In the genomic region with DNA sequence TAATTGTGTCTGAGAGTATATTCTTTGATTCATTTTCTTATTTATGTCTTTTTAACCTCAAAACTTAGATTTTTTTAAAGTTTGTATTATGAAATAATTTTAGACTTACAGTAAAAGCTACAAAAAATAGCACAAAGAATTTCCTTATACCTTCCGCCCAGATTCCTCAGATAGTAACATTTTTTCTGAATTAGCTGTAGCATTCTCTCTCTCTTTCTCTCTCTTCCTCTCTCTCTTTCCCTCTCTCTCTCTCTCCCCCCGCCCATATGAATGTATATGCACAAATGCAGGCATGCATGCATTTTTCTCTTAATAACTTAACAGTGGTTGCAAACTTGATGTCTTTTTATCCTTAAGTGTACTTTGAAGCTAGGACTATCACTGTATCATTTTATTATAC, we compare ENCODE assay signal across 30 cellular contexts.
DNase-seq lines count a peak whose midpoint lies in the region; ATAC-seq and TF ChIP-seq lines count a peak whose summit lies in the region.
"Had no signal": no experiment of that assay in that cellular context is flagged by ENCODE, and none has a peak within 500 bp of the region (broad histone marks: within the 10 kb centered on the region; RNA-seq: fewer than 3 reads in every experiment).

No MANE protein-coding gene starts in this region.

- ATAC-seq in HG02678 (IDR thresholded peaks at IDR 0.05; ENCODE audit: unreplicated experiment) (no peak), Right ventricle myocardium inferior (no peak)
- ATAC-seq: activated CD8-positive, alpha-beta T cell treated with anti-CD3 and anti-CD28 coated beads for 36 hours; left cardiac atrium; stimulated activated naive B cell treated with anti-CD40 and anti-IgM and Interleukin-4, amounts not matched to agents 10 μg/mL and 1 μg/mL and 100 μg/mL, for 72 hours had no signal

- H3K4me1 Mint-ChIP-seq in mesothelial cell of epicardium (peaks cover 16% of the 10 kb centered on the region), Calu3 (ENCODE audit: low read depth, unreplicated experiment) (peaks cover 8% of the 10 kb centered on the region)
- H3K4me1 Mint-ChIP-seq: brain had no signal

- CTCF ChIA-PET in Calu3 (lab: Charles Lee) = interaction anchor here (0.7 kb wide), 2 partner anchors 12 to 233 kb away, joined by 3 read pairs; no protein-coding TSS in a partner anchor

- TF ChIP-seq CTCF in mesothelial cell of epicardium (IDR thresholded peaks at IDR 0.05; ENCODE audit: unreplicated experiment) = no peak
- TF ChIP-seq CTCF in Calu3 (IDR thresholded peaks at IDR 0.05; ENCODE audit: unreplicated experiment) = no peak

- no peak overlapping the region for H3K4me3 Mint-ChIP-seq in mesothelial cell of epicardium
- no peak overlapping the region for H3K4me3 Mint-ChIP-seq in Calu3 (ENCODE audit: low read depth, unreplicated experiment)
- H3K4me3 Mint-ChIP-seq: activated CD8-positive, alpha-beta T cell treated with anti-CD3 and anti-CD28 coated beads for 36 hours; activated naive CD8-positive, alpha-beta T cell; brain; endodermal cell; memory B cell; naive B cell; stimulated activated naive B cell treated with anti-CD40 and anti-IgM and Interleukin-4, amounts not matched to agents 10 μg/mL and 1 μg/mL and 100 μg/mL, for 72 hours; T-helper 1 cell treated with Interleukin-12 subunit alpha and Interleukin-12 subunit beta and Interleukin-4 antibody, amounts not matched to agents 30 μg/mL and 1 μg/mL, for 36 hours had no signal

- intact Hi-C loops in Right ventricle myocardium inferior (cut with DNase I) (no loop called here), Calu3 (cut with micrococcal nuclease; ENCODE audit: unreplicated experiment) (loop anchor here (10.0 kb wide), 1 partner anchor 354 kb away; no protein-coding TSS in a partner anchor)

- BruUV-seq in Calu3 (replicated peaks; lab: Mats Ljungman, UMichigan) = no TSS peak

- no peak for TF ChIP-seq RAD21 in Ishikawa (IDR thresholded peaks at IDR 0.05; ENCODE audit: low read depth)

- TF ChIP-seq EP300 in Ishikawa (IDR thresholded peaks at IDR 0.05; ENCODE audit: borderline replicate concordance) = no peak

- H3K27me3 Mint-ChIP-seq in mesothelial cell of epicardium (ENCODE audit: low read depth) (no peaks in the 10 kb centered on the region), Calu3 (ENCODE audit: unreplicated experiment) (no peaks in the 10 kb centered on the region)
- H3K27me3 Mint-ChIP-seq: activated CD8-positive, alpha-beta T cell treated with anti-CD3 and anti-CD28 coated beads for 36 hours; brain; stimulated activated naive B cell treated with anti-CD40 and anti-IgM and Interleukin-4, amounts not matched to agents 10 μg/mL and 1 μg/mL and 100 μg/mL, for 72 hours had no signal

- H3K27ac Mint-ChIP-seq in mesothelial cell of epicardium (peak overlapping the region; percentile 85), Calu3 (ENCODE audit: unreplicated experiment) (no peak overlapping the region)
- H3K27ac Mint-ChIP-seq: activated CD8-positive, alpha-beta T cell treated with anti-CD3 and anti-CD28 coated beads for 36 hours; activated naive CD8-positive, alpha-beta T cell; brain; endodermal cell; memory B cell; naive B cell; stimulated activated naive B cell treated with anti-CD40 and anti-IgM and Interleukin-4, amounts not matched to agents 10 μg/mL and 1 μg/mL and 100 μg/mL, for 72 hours; T-helper 1 cell treated with Interleukin-12 subunit alpha and Interleukin-12 subunit beta and Interleukin-4 antibody, amounts not matched to agents 30 μg/mL and 1 μg/mL, for 36 hours had no signal

- peaks cover 12% of the 10 kb centered on the region for H3K9me3 Mint-ChIP-seq in mesothelial cell of epicardium
- H3K9me3 Mint-ChIP-seq in Calu3 (ENCODE audit: low read depth, unreplicated experiment) = peaks cover 3% of the 10 kb centered on the region
- H3K9me3 Mint-ChIP-seq: activated CD8-positive, alpha-beta T cell treated with anti-CD3 and anti-CD28 coated beads for 36 hours; memory B cell; stimulated activated naive B cell treated with anti-CD40 and anti-IgM and Interleukin-4, amounts not matched to agents 10 μg/mL and 1 μg/mL and 100 μg/mL, for 72 hours; T-helper 1 cell treated with Interleukin-12 subunit alpha and Interleukin-12 subunit beta and Interleukin-4 antibody, amounts not matched to agents 30 μg/mL and 1 μg/mL, for 36 hours had no signal

- peaks cover 3% of the 10 kb centered on the region for H3K36me3 Mint-ChIP-seq in mesothelial cell of epicardium
- H3K36me3 Mint-ChIP-seq in Calu3 (ENCODE audit: insufficient read depth, unreplicated experiment) = no peaks in the 10 kb centered on the region
- H3K36me3 Mint-ChIP-seq: memory B cell; naive B cell; stimulated activated naive B cell treated with anti-CD40 and anti-IgM and Interleukin-4, amounts not matched to agents 10 μg/mL and 1 μg/mL and 100 μg/mL, for 72 hours had no signal

- DNase-seq in EH (ENCODE audit: low read depth) (peak; percentile 76), dedifferentiated amniotic fluid mesenchymal stem cell (ENCODE audit: extremely low spot score) (peak; percentile 71), mesothelial cell of epicardium (ENCODE audit: low spot score in 2 of 2, unreplicated experiment in 2 of 2) (no peak), RPMI8226 (no peak), Right ventricle myocardium inferior (ENCODE audit: missing footprints) (no peak), Calu3 (no peak)
- DNase-seq: activated CD4-positive, CD25-positive, alpha-beta regulatory T cell treated with anti-CD3 and anti-CD28 coated beads, Interleukin-2, amount 50 U/mL, for 72 hours; activated CD8-positive, alpha-beta T cell treated with anti-CD3 and anti-CD28 coated beads for 36 hours; colonic mucosa; DMS79; endodermal cell; head of caudate nucleus; left cardiac atrium; MV-4-11; naive B cell; NCI-H1694; NCI-H2171 treated with DMSO at 0.1 percent for 48 hours; NCI-H526; nucleus accumbens; retina; SJCRH30; spleen; stimulated activated CD4-positive, alpha-beta T cell treated with anti-CD3 and anti-CD28 coated beads, Interleukin-4, amount 100 ng/mL, for 1 hour; stimulated activated naive B cell treated with anti-CD40 and anti-IgM and Interleukin-4, amounts not matched to agents 10 μg/mL and 1 μg/mL and 100 μg/mL, for 72 hours had no signal

TF ChIP-seq in Ishikawa, 13 proteins besides CTCF, POLR2A, EP300 and RAD21:
- TF ChIP-seq, protein P1, sequence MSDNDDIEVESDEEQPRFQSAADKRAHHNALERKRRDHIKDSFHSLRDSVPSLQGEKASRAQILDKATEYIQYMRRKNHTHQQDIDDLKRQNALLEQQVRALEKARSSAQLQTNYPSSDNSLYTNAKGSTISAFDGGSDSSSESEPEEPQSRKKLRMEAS (IDR thresholded peaks at IDR 0.05) = no peak
- TF ChIP-seq TEAD4 (IDR thresholded peaks at IDR 0.05) (peak; percentile 41; the same call in 1 of the 2 replicates), YY1 (IDR thresholded peaks at IDR 0.05; ENCODE audit: low read depth) (no peak)

Comparison
In these comparisons a context has a peak if more than half of its experiments do, and no peak if none do; other contexts are left out.
1. DNase-seq: peak in EH (single experiment) and dedifferentiated amniotic fluid mesenchymal stem cell (single experiment); none in mesothelial cell of epicardium (0 of 2), RPMI8226 (single experiment), Right ventricle myocardium inferior (single experiment) and Calu3 (single experiment).